Comparison of ENCODE assay signal across 8 cellular contexts in the genomic region with DNA sequence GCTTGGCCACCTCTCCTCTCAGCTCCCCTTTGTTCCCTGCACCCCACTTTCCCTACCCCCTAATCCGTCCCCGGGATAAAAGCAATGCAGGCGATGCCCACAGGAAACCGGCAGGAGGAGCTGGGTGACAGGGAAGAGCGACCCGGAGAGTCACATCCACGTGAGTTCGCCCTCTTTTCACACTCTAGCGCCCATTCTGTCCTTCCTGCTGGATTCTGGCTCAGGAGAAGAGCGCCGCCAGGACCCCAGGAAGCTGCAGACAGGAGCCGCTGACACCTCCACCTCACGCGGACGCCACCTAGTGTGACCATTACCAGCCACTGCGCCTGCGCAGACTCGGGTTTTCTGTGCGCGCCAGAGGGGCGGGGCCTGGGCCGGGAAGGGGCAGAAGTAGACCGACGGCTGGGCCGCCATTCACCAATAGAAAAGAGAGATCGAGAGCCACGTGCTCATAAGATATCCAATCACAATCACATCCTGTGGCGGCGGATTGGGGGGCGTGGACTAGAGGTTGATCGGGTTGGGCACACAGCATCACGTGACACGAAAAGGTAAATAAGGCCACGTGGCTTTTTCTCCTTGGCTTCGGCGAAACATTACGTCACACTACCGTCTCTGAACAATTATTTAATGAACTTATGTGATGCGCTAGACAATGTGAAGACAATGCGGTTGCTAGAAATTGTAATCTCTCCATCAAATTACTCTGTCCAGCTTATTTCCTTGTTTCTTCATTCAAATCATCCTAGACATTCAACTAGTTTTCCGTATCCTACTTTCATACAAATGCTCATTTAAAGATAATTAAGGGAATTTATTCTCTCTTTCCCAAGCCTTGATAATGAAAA. TPM values are rescaled to one million over a fixed set of nuclear protein-coding genes. Genes with fewer than 3 reads are reported as not detected.
DNase-seq lines count a peak whose midpoint lies in the region; TF ChIP-seq lines count a peak whose summit lies in the region.

No MANE protein-coding gene starts in this region.

- peak; percentile 85 for TF ChIP-seq POLR2A in Raji (IDR thresholded peaks at IDR 0.05; ENCODE audit: insufficient read depth, low read depth, low read length)
- peak in 2 of 4 donors; percentile 78 to 87 for TF ChIP-seq POLR2A in stomach (IDR thresholded peaks at IDR 0.05)

- peak overlapping the region; percentile 86 for H2AFZ ChIP-seq in Loucy (ENCODE audit: low read length)
- H2AFZ ChIP-seq in neural cell (ENCODE audit: low read depth, low read length), result peak overlapping the region; percentile 48

- peak; percentile 58 for TF ChIP-seq EP300 in neural cell (conservative IDR thresholded peaks at IDR 0.05; ENCODE audit: poor library complexity, severe bottlenecking)
- TF ChIP-seq EP300 in stomach (IDR thresholded peaks at IDR 0.05), result no peak

- no peaks in the 10 kb centered on the region for H3K36me3 ChIP-seq in H7 (replicated peaks; ENCODE audit: control insufficient read depth, insufficient read depth, low read length)
- H3K36me3 ChIP-seq in Loucy (ENCODE audit: insufficient read depth, low read length), result no peaks in the 10 kb centered on the region
- no peaks in the 10 kb centered on the region for H3K36me3 ChIP-seq in neural cell (ENCODE audit: insufficient read depth, low read length)
- no peaks in the 10 kb centered on the region for H3K36me3 ChIP-seq in stomach

- peak overlapping the region; percentile 72 for H3K4me2 ChIP-seq in Loucy (ENCODE audit: low read depth, low read length, poor library complexity, severe bottlenecking)
- peak overlapping the region; percentile 72 for H3K4me2 ChIP-seq in neural cell (ENCODE audit: low read length)

- peak; percentile 68 for TF ChIP-seq CTCF in Loucy (conservative IDR thresholded peaks at IDR 0.05; ENCODE audit: low read length)
- TF ChIP-seq CTCF in fibroblast of villous mesenchyme (IDR thresholded peaks at IDR 0.05; ENCODE audit: insufficient read depth, low read depth, low read length), result peak; percentile 65
- peak; percentile 95 for TF ChIP-seq CTCF in neural cell (IDR thresholded peaks at IDR 0.05; ENCODE audit: poor library complexity, severe bottlenecking)
- peak in 5 of 7 experiments; percentile 42 to 83 (median 65) for TF ChIP-seq CTCF in stomach (IDR thresholded peaks at IDR 0.05)

- H4K20me1 ChIP-seq in Loucy (ENCODE audit: insufficient read depth, low read length, poor library complexity, severe bottlenecking) (no peaks in the 10 kb centered on the region), neural cell (ENCODE audit: insufficient read depth) (no peaks in the 10 kb centered on the region)

- in situ Hi-C loops in G401 (cut with HindIII; ENCODE audit: low sequenced_read_pairs), result no loop called here

- WGBS in stomach, 5 donors, result 2 to 3% (median 2%) methylated on average over 30 to 41 of the region's 41 CpGs

- H3K4me1 ChIP-seq in Loucy (ENCODE audit: insufficient read depth, low read length, poor library complexity, severe bottlenecking) (peaks cover 11% of the 10 kb centered on the region), stomach (peaks cover 20 to 36% (median 28%) of the 10 kb centered on the region in 4 donors)

- H3K27me3 ChIP-seq in H7 (ENCODE audit: control insufficient read depth, insufficient read depth, low read length), result no peaks in the 10 kb centered on the region
- no peaks in the 10 kb centered on the region for H3K27me3 ChIP-seq in Loucy (ENCODE audit: insufficient read depth, low read length, poor library complexity, severe bottlenecking)
- no peaks in the 10 kb centered on the region for H3K27me3 ChIP-seq in neural cell (ENCODE audit: insufficient read depth, low read depth, low read length)
- no peaks in the 10 kb centered on the region for H3K27me3 ChIP-seq in stomach

- H3F3A ChIP-seq in Loucy (ENCODE audit: low read depth) (no peaks in the 10 kb centered on the region), neural cell (ENCODE audit: insufficient read depth, low read length, poor library complexity, severe bottlenecking) (no peaks in the 10 kb centered on the region)

- intact Hi-C loops in stomach (cut with DNase I; ENCODE audit: low total_unique reads), result no loop called here

- no peaks in the 10 kb centered on the region for H3K79me2 ChIP-seq in Loucy (ENCODE audit: insufficient read depth, low read length)
- H3K79me2 ChIP-seq in neural cell (replicated peaks; ENCODE audit: insufficient read depth, low read length), result no peaks in the 10 kb centered on the region

- no peaks in the 10 kb centered on the region for H3K9me2 ChIP-seq in Loucy (replicated peaks; ENCODE audit: low read depth, low read length)
- H3K9me2 ChIP-seq in neural cell (ENCODE audit: insufficient read depth, low read length), result no peaks in the 10 kb centered on the region

- H3K4me3 ChIP-seq in H7 (ENCODE audit: insufficient read depth, low read depth, low read length) (peak overlapping the region; percentile 46), Loucy (ENCODE audit: low read length, poor library complexity, severe bottlenecking) (peak overlapping the region; percentile 74), fibroblast of villous mesenchyme (ENCODE audit: low read depth, low read length) (peak overlapping the region; percentile 86), neural cell (ENCODE audit: low read length) (peak overlapping the region; percentile 66), stomach (peak overlapping the region; percentile 51 to 71 (median 59))

- H3K9ac ChIP-seq in Loucy (ENCODE audit: low read depth, low read length, poor library complexity, severe bottlenecking) (peak overlapping the region; percentile 68), neural cell (ENCODE audit: low read length) (peak overlapping the region; percentile 79)

- H3K27ac ChIP-seq in neural cell (ENCODE audit: low read length) (peak overlapping the region; percentile 85), stomach (peak overlapping the region; percentile 87 to 93 (median 90))

- H3K9me3 ChIP-seq in Loucy (ENCODE audit: insufficient read depth, low read depth, low read length) (no peaks in the 10 kb centered on the region), neural cell (ENCODE audit: low read length) (no peaks in the 10 kb centered on the region), stomach (no peaks in the 10 kb centered on the region)

- TF ChIP-seq RAD21 in neural cell (conservative IDR thresholded peaks at IDR 0.05), result peak; percentile 71

- DNase-seq in G401 (ENCODE audit: low spot score) (peak; percentile 100), H7 (peak; percentile 99), activated gamma-delta T cell (lab: John Stamatoyannopoulos, UW) (peak; percentile 98), fibroblast of villous mesenchyme (ENCODE audit: low read depth) (peak; percentile 99), stomach (peak; percentile 99)

TF ChIP-seq in neural cell, 6 proteins besides CTCF, POLR2A, EP300 and RAD21 (continues in another document):
- peak; percentile 96 for TF ChIP-seq POLR2AphosphoS5 (IDR thresholded peaks at IDR 0.05)

RNA-seq across cellular contexts. Expression of gene PLA2G1B, which starts 10.1 kb away (rescaled TPM):
- not detected in 2 replicates for total RNA-seq in G401 (2014; rRNA removed; shearing (Covaris generic))
- total RNA-seq in H7 (2014; rRNA removed; shearing (Covaris generic)), result not detected in 2 replicates
- total RNA-seq in fibroblast of villous mesenchyme (not detected in 2 replicates), stomach (not detected)
- polyA plus RNA-seq in neural cell (not detected in 2 replicates), stomach (10 to 100 TPM in 2 of 3 donors, 1 to 10 TPM in 1; 7.0 to 18.5 (median 10.2) TPM)
- not detected in 2 replicates for polyA minus RNA-seq in neural cell

RNA-seq across cellular contexts. Expression of gene SIRT4, which starts 15.4 kb away (rescaled TPM):
- total RNA-seq in G401 (2014; rRNA removed; shearing (Covaris generic)), result 2.9 and 4.6 TPM in 2 replicates
- total RNA-seq in H7 (2014; rRNA removed; shearing (Covaris generic)), result 3.1 and 4.1 TPM in 2 replicates
- total RNA-seq in fibroblast of villous mesenchyme (1.3 and 1.6 TPM in 2 replicates), stomach (1 to 10 TPM in 4 of 5 donors, not detected in 1; 2.8 to 6.2 (median 5.3) TPM)
- polyA plus RNA-seq in neural cell (9.7 and 13.8 TPM in 2 replicates), stomach (1 to 10 TPM in 2 of 3 donors, not detected in 1; 1.3 to 2.2 TPM)
- polyA minus RNA-seq in neural cell, result 5.8 and 7.5 TPM in 2 replicates

RNA-seq across cellular contexts. Expression of gene RNU4-1, which starts 24.4 kb away (rescaled TPM):
- total RNA-seq in G401 (2014; rRNA removed; shearing (Covaris generic)), result not detected in 2 replicates
- total RNA-seq in H7 (2014; rRNA removed; shearing (Covaris generic)), result under 0.01 TPM in 2 replicates
- total RNA-seq in fibroblast of villous mesenchyme (under 0.01 TPM in 2 replicates), stomach (under 1 TPM in 4 of 5 donors, not detected in 1; under 0.01 TPM)
- polyA plus RNA-seq in neural cell (under 0.01 TPM in 1 of 2 replicates, not detected in the other), stomach (not detected)
- polyA minus RNA-seq in neural cell, result under 0.01 TPM in 2 replicates

RNA-seq across cellular contexts. Expression of gene RNU4-2, which starts 25.8 kb away (rescaled TPM):
- total RNA-seq in G401 (2014; rRNA removed; shearing (Covaris generic)), result not detected in 2 replicates
- total RNA-seq in H7 (2014; rRNA removed; shearing (Covaris generic)), result under 0.01 TPM in 2 replicates
- under 0.01 TPM in 2 replicates for total RNA-seq in fibroblast of villous mesenchyme
- under 0.01 TPM in 1 of 2 replicates, not detected in the other for polyA plus RNA-seq in neural cell
- polyA minus RNA-seq in neural cell, result under 0.01 TPM in 2 replicates
- under 1 TPM; under 0.01 TPM for total RNA-seq in stomach
- not detected for polyA plus RNA-seq in stomach

RNA-seq across cellular contexts. Expression of gene MSI1, which starts 51.5 kb away (rescaled TPM):
- 6.3 and 24.6 TPM in 2 replicates for total RNA-seq in G401 (2014; rRNA removed; shearing (Covaris generic))
- 23.2 and 31.8 TPM in 2 replicates for total RNA-seq in H7 (2014; rRNA removed; shearing (Covaris generic))
- not detected in 2 replicates for total RNA-seq in fibroblast of villous mesenchyme
- polyA plus RNA-seq in neural cell, result 7.5 and 9.2 TPM in 2 replicates
- polyA minus RNA-seq in neural cell, result 17.6 and 19.7 TPM in 2 replicates
- 1 to 10 TPM in 1 of 5 donors, under 1 TPM in 2, not detected in 2; 0.58 to 7.1 (median 0.92) TPM for total RNA-seq in stomach
- 1 to 10 TPM in 2 of 3 donors, under 1 TPM in 1; 0.95 to 3.1 (median 2.3) TPM for polyA plus RNA-seq in stomach

Comparison
In these comparisons a context has a peak if more than half of its experiments do, and no peak if none do; other contexts are left out.
1. Peak in every context shown above with its lines: DNase-seq, H3K4me3 ChIP-seq and H3K27ac ChIP-seq.